Comparison of ENCODE assay signal across 5 cellular contexts in genomic region chr3:114466251-114466650, GRCh38.
"Had no signal": no experiment of that assay in that cellular context is flagged by ENCODE, and none has a peak within 500 bp of the region (broad histone marks: within the 10 kb centered on the region; RNA-seq: fewer than 3 reads in every experiment).

No MANE protein-coding gene starts in this region.

- H3K27ac ChIP-seq: KMS-11 had no signal

- H3K4me3 ChIP-seq: GM23338 had no signal

- ATAC-seq: GM23338 had no signal

- DNase-seq: H9, HCEC 1CT, KBM-7 had no signal
